In genomic region chr13:26604784-26605183, GRCh38 we compare ENCODE assay signal across 19 cellular contexts. TPM values are rescaled to one million over a fixed set of nuclear protein-coding genes. Genes with fewer than 3 reads are reported as not detected.
DNase-seq lines count a peak whose midpoint lies in the region; ATAC-seq and TF ChIP-seq lines count a peak whose summit lies in the region.
"Had no signal": no experiment of that assay in that cellular context is flagged by ENCODE, and none has a peak within 500 bp of the region (broad histone marks: within the 10 kb centered on the region; RNA-seq: fewer than 3 reads in every experiment).

No MANE protein-coding gene starts in this region.

- CTCF ChIA-PET in MCF 10A (lab: Yijun Ruan, JAX), result interaction anchor here (0.6 to 0.8 kb wide), 2 partner anchors 55 to 108 kb away, joined by 3 read pairs; no protein-coding TSS in a partner anchor
- CTCF ChIA-PET in mammary epithelial cell (lab: Charles Lee; ENCODE audit: low non-redundant PET), result no interaction called here
- CTCF ChIA-PET in WTC11 (lab: Charles Lee), result interaction anchor here (0.7 to 2.0 kb wide), 6 partner anchors 14 to 426 kb away, joined by 3 to 21 read pairs (median 10); no protein-coding TSS in a partner anchor

- H3K27ac ChIP-seq in mammary epithelial cell (ENCODE audit: insufficient read depth, low read depth, low read length) (no peak overlapping the region), gastrocnemius medialis (peak overlapping the region; percentile 23 to 65 (median 55)), aorta (ENCODE audit: low read depth in 1 of 2, low read length in 2 of 2) (peak overlapping the region in 1 of 2 donors; percentile 54)
- H3K27ac ChIP-seq: C4-2B, SK-N-MC had no signal

- H3K9me3 Mint-ChIP-seq in MCF 10A (ENCODE audit: unreplicated experiment), result no peaks in the 10 kb centered on the region
- no peaks in the 10 kb centered on the region for H3K9me3 Mint-ChIP-seq in WTC11

- H3K9me3 ChIP-seq in mammary epithelial cell (replicated peaks; ENCODE audit: insufficient read depth, low read length), result no peaks in the 10 kb centered on the region
- H3K9me3 ChIP-seq in gastrocnemius medialis, result no peaks in the 10 kb centered on the region
- no peaks in the 10 kb centered on the region for H3K9me3 ChIP-seq in aorta (ENCODE audit: control insufficient read depth, low read length)

- H3K27me3 Mint-ChIP-seq in MCF 10A (ENCODE audit: insufficient read depth, unreplicated experiment) (no peaks in the 10 kb centered on the region), WTC11 (ENCODE audit: low read depth) (no peaks in the 10 kb centered on the region)

- DNase-seq in MCF 10A (ENCODE audit: unreplicated experiment) (no peak), mammary epithelial cell (no peak), left lobe of liver (ENCODE audit: low spot score) (peak; percentile 62), gastrocnemius medialis (peak; percentile 57 to 82), aorta (peak in 1 of 2 donors; percentile 77), DMS53 treated with DMSO at 0.1 percent for 48 hours (lab: John Stamatoyannopoulos, UW; ENCODE audit: unreplicated experiment) (no peak), WTC11 (ENCODE audit: low spot score) (no peak), NCI-H526 (lab: John Stamatoyannopoulos, UW) (no peak)
- DNase-seq: 8988T; activated CD4-positive, alpha-beta T cell treated with anti-CD3 and anti-CD28 coated beads for 4 hours; activated naive CD4-positive, alpha-beta T cell; DMS53; NCI-H2081 treated with DMSO at 0.1 percent for 48 hours; NCI-H524 treated with DMSO at 0.1 percent for 48 hours; OCI-M1; T1000 had no signal

- no peak overlapping the region for H3K9ac ChIP-seq in mammary epithelial cell (ENCODE audit: insufficient read depth, low read length)

- BruUV-seq in MCF 10A (replicated peaks; lab: Mats Ljungman, UMichigan) (no TSS peak), mammary epithelial cell (replicated peaks; lab: Mats Ljungman, UMichigan) (no TSS peak)

- dilution Hi-C loops in mammary epithelial cell (cut with HindIII; ENCODE audit: low sequenced_read_pairs), result no loop called here

- TF ChIP-seq CTCF in MCF 10A (IDR thresholded peaks at IDR 0.05; ENCODE audit: unreplicated experiment), result no peak
- TF ChIP-seq CTCF in mammary epithelial cell (conservative IDR thresholded peaks at IDR 0.05 in 1 of 2, IDR thresholded peaks at IDR 0.05 in 1 of 2; ENCODE audit: extremely low read depth in 1 of 2, insufficient read depth in 1 of 2, low read depth in 1 of 2, low read length in 2 of 2), result no peak
- TF ChIP-seq CTCF in gastrocnemius medialis (IDR thresholded peaks at IDR 0.05 in 4 of 5, conservative IDR thresholded peaks at IDR 0.05 in 1 of 5), result no peak
- TF ChIP-seq CTCF in WTC11 (IDR thresholded peaks at IDR 0.05), result no peak

- H3K4me1 ChIP-seq in mammary epithelial cell (ENCODE audit: insufficient read depth, low read length) (peaks cover 7% of the 10 kb centered on the region), gastrocnemius medialis (peaks cover 14 to 26% of the 10 kb centered on the region in 2 donors), aorta (ENCODE audit: control insufficient read depth in 1 of 2, insufficient read depth in 2 of 2, low read length in 2 of 2) (peaks cover 0 to 5% of the 10 kb centered on the region in 2 donors)

- TF ChIP-seq POLR2A in gastrocnemius medialis (IDR thresholded peaks at IDR 0.05), result peak in 1 of 2 donors; percentile 9

- H3K4me2 ChIP-seq in mammary epithelial cell (ENCODE audit: insufficient read depth, low read depth, low read length), result no peak overlapping the region

- POLR2A ChIA-PET in MCF 10A (lab: Yijun Ruan, JAX), result interaction anchor here (1.2 to 2.1 kb wide), 2 partner anchors 9 to 11 kb away, joined by 3 to 7 read pairs; no protein-coding TSS in a partner anchor
- POLR2A ChIA-PET in WTC11 (lab: Charles Lee), result no interaction called here

- H3K27me3 ChIP-seq in mammary epithelial cell (ENCODE audit: insufficient read depth, low read length) (no peaks in the 10 kb centered on the region), gastrocnemius medialis (no peaks in the 10 kb centered on the region), aorta (ENCODE audit: control insufficient read depth in 1 of 2, insufficient read depth in 2 of 2, low read length in 1 of 2) (no peaks in the 10 kb centered on the region)

- H3K27ac Mint-ChIP-seq in MCF 10A (ENCODE audit: low read depth, unreplicated experiment) (peak overlapping the region; percentile 41), WTC11 (no peak overlapping the region)

- no CpG with 5 or more reads among the region's 1 CpG for WGBS in mammary epithelial cell (ENCODE audit: low coverage, missing lambda C conversion rate)
- WGBS in aorta, 2 donors, result 85 to 95% methylated on average over 1 of the region's 1 CpG

- no peak overlapping the region for H3K4me3 ChIP-seq in mammary epithelial cell (replicated peaks in 1 of 3; ENCODE audit: insufficient read depth in 1 of 3, low read depth in 2 of 3, low read length in 3 of 3)
- no peak overlapping the region for H3K4me3 ChIP-seq in gastrocnemius medialis
- no peak overlapping the region for H3K4me3 ChIP-seq in aorta (ENCODE audit: low read length in 2 of 2)
- H3K4me3 ChIP-seq: SK-N-MC had no signal

- no peak overlapping the region for H3K4me3 Mint-ChIP-seq in MCF 10A (ENCODE audit: unreplicated experiment)
- H3K4me3 Mint-ChIP-seq in WTC11, result no peak overlapping the region

- in situ Hi-C loops in mammary epithelial cell (cut with MboI; ENCODE audit: low sequenced_read_pairs in 2 of 2) (no loop called here), gastrocnemius medialis (cut with MboI; ENCODE audit: low sequenced_read_pairs in 4 of 4) (no loop called here)

- H2AFZ ChIP-seq in mammary epithelial cell (ENCODE audit: low read depth, low read length), result no peak overlapping the region

- no peaks in the 10 kb centered on the region for H4K20me1 ChIP-seq in mammary epithelial cell (ENCODE audit: insufficient read depth, low read length)

- ATAC-seq in left lobe of liver, result peak; percentile 69
- peak; percentile 85 to 86 for ATAC-seq in gastrocnemius medialis
- peak; percentile 75 for ATAC-seq in aorta (ENCODE audit: low FRiP score)
- ATAC-seq in WTC11, result no peak
- ATAC-seq: esophagus mucosa had no signal

- H3K36me3 Mint-ChIP-seq in MCF 10A (ENCODE audit: insufficient read depth, unreplicated experiment) (no peaks in the 10 kb centered on the region), WTC11 (no peaks in the 10 kb centered on the region)

- intact Hi-C loops in MCF 10A (cut with micrococcal nuclease), result no loop called here
- intact Hi-C loops in mammary epithelial cell (cut with micrococcal nuclease), result no loop called here
- intact Hi-C loops in gastrocnemius medialis (cut with DNase I; ENCODE audit: low total_unique reads), result loop anchor here (5.0 kb wide), 1 partner anchor 47 kb away; the partner anchor contains the start of gene WASF3
- intact Hi-C loops in aorta (cut with DNase I), result no loop called here

- H3K36me3 ChIP-seq in mammary epithelial cell (ENCODE audit: insufficient read depth, low read length), result no peaks in the 10 kb centered on the region
- H3K36me3 ChIP-seq in gastrocnemius medialis, result no peaks in the 10 kb centered on the region
- H3K36me3 ChIP-seq in aorta (ENCODE audit: control insufficient read depth in 1 of 2, insufficient read depth in 2 of 2, low read length in 1 of 2), result no peaks in the 10 kb centered on the region

- H3K4me1 Mint-ChIP-seq in MCF 10A (ENCODE audit: insufficient read depth, unreplicated experiment) (peaks cover 40% of the 10 kb centered on the region), WTC11 (peaks cover 36% of the 10 kb centered on the region)

- H3K79me2 ChIP-seq in mammary epithelial cell (ENCODE audit: insufficient read depth, low read length), result peaks cover 61% of the 10 kb centered on the region

TF ChIP-seq in WTC11, 78 proteins besides CTCF, POLR2A, EP300 and RAD21 (continues in another document):
- TF ChIP-seq ERG (CRISPR knock-in tag; IDR thresholded peaks at IDR 0.05) (no peak), NFATC4 (CRISPR knock-in tag; IDR thresholded peaks at IDR 0.05) (no peak), JUN (CRISPR knock-in tag; IDR thresholded peaks at IDR 0.05) (no peak), TEAD1 (CRISPR knock-in tag; IDR thresholded peaks at IDR 0.05) (no peak), FOXP1 (CRISPR knock-in tag; IDR thresholded peaks at IDR 0.05; ENCODE audit: borderline replicate concordance) (no peak), TCF7 (CRISPR knock-in tag; IDR thresholded peaks at IDR 0.05; ENCODE audit: low read depth) (no peak)

RNA-seq across cellular contexts. Expression of gene WASF3, which starts 47.3 kb away (rescaled TPM):
- total RNA-seq in MCF 10A (2022) (21.8 and 24.0 TPM in 2 replicates), mammary epithelial cell (10 to 100 TPM in 1 of 2 donors, 1 to 10 TPM in 1; 7.7 to 19.4 TPM), left lobe of liver (8.5 TPM), gastrocnemius medialis (10 to 100 TPM in 1 of 4 donors, 1 to 10 TPM in 3; 5.4 to 11.6 (median 7.6) TPM), aorta (10 to 100 TPM; 24.9 to 27.1 TPM), WTC11 (2021) (26.8 to 33.7 TPM (median 32.6 TPM) in 3 replicates)
- polyA plus RNA-seq in mammary epithelial cell (6.8 TPM), aorta (10 to 100 TPM in 1 of 2 donors, 1 to 10 TPM in 1; 5.4 to 10.3 TPM)
- polyA minus RNA-seq in mammary epithelial cell, result 11.8 TPM

Comparison
In these comparisons a context has a peak if more than half of its experiments do, and no peak if none do; other contexts are left out.
1. DNase-seq: peak in left lobe of liver (single experiment) and gastrocnemius medialis (2 of 2); none in MCF 10A (single experiment), mammary epithelial cell (single experiment), DMS53 treated with DMSO at 0.1 percent for 48 hours (single experiment), WTC11 (single experiment) and NCI-H526 (0 of 2).